ENCODE assay signal across 11 cellular contexts in the genomic region with DNA sequence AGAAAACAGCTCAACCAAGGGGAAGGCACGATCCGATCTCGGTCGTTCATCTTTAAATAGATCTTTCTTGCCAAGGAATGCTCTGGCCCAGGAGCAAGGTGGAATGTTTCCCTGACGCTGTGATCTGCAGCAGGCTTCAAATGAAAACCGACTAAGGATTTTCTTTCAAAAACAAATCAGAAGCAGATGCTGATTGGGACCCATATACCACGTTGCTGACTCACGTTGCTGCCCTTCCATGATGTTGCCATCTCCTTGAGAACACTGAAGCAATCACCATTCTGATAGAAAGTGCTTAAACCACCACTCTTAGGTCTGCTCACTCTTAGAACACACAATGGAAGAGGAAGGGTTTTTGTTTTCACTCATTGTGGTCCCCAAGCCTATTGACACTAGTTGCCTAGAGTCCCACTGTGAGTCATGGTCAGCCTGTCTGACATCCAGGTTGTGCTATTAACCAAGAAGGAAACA. TPM values are rescaled to one million over a fixed set of nuclear protein-coding genes. Genes with fewer than 3 reads are reported as not detected.
DNase-seq lines count a peak whose midpoint lies in the region; ATAC-seq lines count a peak whose summit lies in the region.
"Had no signal": no experiment of that assay in that cellular context is flagged by ENCODE, and none has a peak within 500 bp of the region (broad histone marks: within the 10 kb centered on the region; RNA-seq: fewer than 3 reads in every experiment).

No MANE protein-coding gene starts in this region.

- no peaks in the 10 kb centered on the region for H3K27me3 Mint-ChIP-seq in activated T-cell treated with anti-CD3 and anti-CD28 coated beads, Interleukin-2, amount 50 U/mL, for 4 hours (ENCODE audit: low read depth)
- no peaks in the 10 kb centered on the region for H3K27me3 Mint-ChIP-seq in stimulated activated memory B cell treated with anti-CD40 and anti-IgM and Interleukin-4, amounts not matched to agents 10 μg/mL and 1 μg/mL and 100 μg/mL, for 72 hours

- DNase-seq in activated T-cell treated with anti-CD3 and anti-CD28 coated beads, Interleukin-2, amount 50 U/mL, for 4 hours, result no peak
- no peak for DNase-seq in activated T-cell treated with anti-CD3 and anti-CD28 coated beads, Interleukin-2, amount 50 U/mL, for 1 hour
- DNase-seq in LHCN-M2 (ENCODE audit: low read depth) (peak; percentile 17), fibroblast of the conjunctiva (ENCODE audit: low read depth) (peak; percentile 63), T-helper 9 cell (no peak)
- DNase-seq: cortex of kidney, lower lobe of right lung, NCI-H774 had no signal

- ATAC-seq in activated T-cell treated with anti-CD3 and anti-CD28 coated beads, Interleukin-2, amount 50 U/mL, for 4 hours, result peak; percentile 78 to 81
- ATAC-seq in stimulated activated memory B cell treated with anti-CD40 and anti-IgM and Interleukin-4, amounts not matched to agents 10 μg/mL and 1 μg/mL and 100 μg/mL, for 72 hours, result no peak
- no peak for ATAC-seq in GM19455 (IDR thresholded peaks at IDR 0.05; ENCODE audit: unreplicated experiment)
- ATAC-seq in GM21825 (IDR thresholded peaks at IDR 0.05; ENCODE audit: unreplicated experiment), result no peak
- ATAC-seq: lower lobe of right lung had no signal

- H3K4me3 Mint-ChIP-seq in activated T-cell treated with anti-CD3 and anti-CD28 coated beads, Interleukin-2, amount 50 U/mL, for 4 hours, result no peak overlapping the region
- H3K4me3 Mint-ChIP-seq in stimulated activated memory B cell treated with anti-CD40 and anti-IgM and Interleukin-4, amounts not matched to agents 10 μg/mL and 1 μg/mL and 100 μg/mL, for 72 hours, result no peak overlapping the region

- peak overlapping the region; percentile 27 for H3K27ac Mint-ChIP-seq in stimulated activated memory B cell treated with anti-CD40 and anti-IgM and Interleukin-4, amounts not matched to agents 10 μg/mL and 1 μg/mL and 100 μg/mL, for 72 hours

- peaks cover 2% of the 10 kb centered on the region for H3K4me1 Mint-ChIP-seq in activated T-cell treated with anti-CD3 and anti-CD28 coated beads, Interleukin-2, amount 50 U/mL, for 4 hours (ENCODE audit: low read depth)
- no peaks in the 10 kb centered on the region for H3K4me1 Mint-ChIP-seq in stimulated activated memory B cell treated with anti-CD40 and anti-IgM and Interleukin-4, amounts not matched to agents 10 μg/mL and 1 μg/mL and 100 μg/mL, for 72 hours

- H3K9me3 Mint-ChIP-seq in activated T-cell treated with anti-CD3 and anti-CD28 coated beads, Interleukin-2, amount 50 U/mL, for 4 hours, result no peaks in the 10 kb centered on the region
- no peaks in the 10 kb centered on the region for H3K9me3 Mint-ChIP-seq in stimulated activated memory B cell treated with anti-CD40 and anti-IgM and Interleukin-4, amounts not matched to agents 10 μg/mL and 1 μg/mL and 100 μg/mL, for 72 hours

- H3K36me3 Mint-ChIP-seq in activated T-cell treated with anti-CD3 and anti-CD28 coated beads, Interleukin-2, amount 50 U/mL, for 4 hours (ENCODE audit: insufficient read depth), result peaks cover 30% of the 10 kb centered on the region
- H3K36me3 Mint-ChIP-seq in stimulated activated memory B cell treated with anti-CD40 and anti-IgM and Interleukin-4, amounts not matched to agents 10 μg/mL and 1 μg/mL and 100 μg/mL, for 72 hours, result peaks cover 37% of the 10 kb centered on the region

RNA-seq across cellular contexts. Expression of a gene that starts 26.1 kb away (rescaled TPM):
- total RNA-seq in activated T-cell treated with anti-CD3 and anti-CD28 coated beads, Interleukin-2, amount 50 U/mL, for 4 hours, result 10 to 100 TPM; 37.0 to 39.7 (median 37.7) TPM
- 36.4 and 51.8 TPM in 2 replicates for total RNA-seq in LHCN-M2 (2014; rRNA removed)
- polyA plus RNA-seq in LHCN-M2 (2012), result 19.9 TPM

RNA-seq across cellular contexts. Expression of a gene that starts 51.5 kb away (rescaled TPM):
- 10 to 100 TPM; 25.7 to 33.0 (median 30.7) TPM for total RNA-seq in activated T-cell treated with anti-CD3 and anti-CD28 coated beads, Interleukin-2, amount 50 U/mL, for 4 hours
- total RNA-seq in LHCN-M2 (2014; rRNA removed), result not detected in 2 replicates
- not detected for polyA plus RNA-seq in LHCN-M2 (2012)

Comparison
In these comparisons a context has a peak if more than half of its experiments do, and no peak if none do; other contexts are left out.
1. ATAC-seq: peak in activated T-cell treated with anti-CD3 and anti-CD28 coated beads, Interleukin-2, amount 50 U/mL, for 4 hours (2 of 2); none in stimulated activated memory B cell treated with anti-CD40 and anti-IgM and Interleukin-4, amounts not matched to agents 10 μg/mL and 1 μg/mL and 100 μg/mL, for 72 hours (single experiment), GM19455 (single experiment) and GM21825 (single experiment).
2. DNase-seq: peak in LHCN-M2 (single experiment) and fibroblast of the conjunctiva (single experiment); none in activated T-cell treated with anti-CD3 and anti-CD28 coated beads, Interleukin-2, amount 50 U/mL, for 4 hours (single experiment), activated T-cell treated with anti-CD3 and anti-CD28 coated beads, Interleukin-2, amount 50 U/mL, for 1 hour (single experiment) and T-helper 9 cell (single experiment).
3. RNA of a gene that starts 51.5 kb away (total RNA-seq): 25.7 to 33.0 TPM in activated T-cell treated with anti-CD3 and anti-CD28 coated beads, Interleukin-2, amount 50 U/mL, for 4 hours; not detected in LHCN-M2; every median in the first group is over 10 times any median in the second.